ENCODE assay signal across 8 cellular contexts in the genomic region with DNA sequence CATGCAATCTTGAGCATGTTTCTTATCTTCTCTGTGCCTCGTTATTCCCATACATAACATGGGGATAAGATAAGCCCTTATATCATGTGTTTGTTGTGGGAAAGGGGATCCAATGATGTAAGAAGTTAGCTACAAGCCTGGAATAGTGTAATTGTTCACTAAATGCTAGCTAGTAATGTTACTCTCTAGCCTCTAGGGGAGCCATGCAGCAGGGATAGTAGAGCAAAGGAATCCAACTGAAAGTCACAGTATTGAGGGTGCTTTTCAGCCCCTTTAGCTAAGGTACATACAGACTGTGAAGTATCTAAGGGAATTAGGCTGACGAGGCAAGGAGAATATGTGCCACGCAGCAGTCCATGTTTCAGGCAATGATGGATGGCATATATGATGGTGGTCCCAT. TPM values are rescaled to one million over a fixed set of nuclear protein-coding genes. Genes with fewer than 3 reads are reported as not detected.
DNase-seq lines count a peak whose midpoint lies in the region; ATAC-seq and TF ChIP-seq lines count a peak whose summit lies in the region.

No MANE protein-coding gene starts in this region.

- DNase-seq in NCI-H524 (lab: John Stamatoyannopoulos, UW) = peak; percentile 18 to 26
- no peak for DNase-seq in NCI-H524 treated with DMSO at 0.1 percent for 48 hours (lab: John Stamatoyannopoulos, UW)
- DNase-seq in Kasumi-1 (lab: John Stamatoyannopoulos, UW) = peak; percentile 50 to 54
- DNase-seq in body of pancreas = no peak
- no peak for DNase-seq in neural crest cell (ENCODE audit: low read depth, low spot score)
- DNase-seq in T-helper 2 cell treated with Interferon-gamma antibody and Interleukin-4, amounts not matched to agents 5 μg/mL and 100 μg/mL, for 36 hours (ENCODE audit: low spot score) = no peak
- DNase-seq in DMS153 treated with DMSO at 0.1 percent for 48 hours (lab: John Stamatoyannopoulos, UW; ENCODE audit: unreplicated experiment) = no peak
- no peak for DNase-seq in mucosa of gallbladder (ENCODE audit: low spot score)

- H3K27ac ChIP-seq in body of pancreas = no peak overlapping the region

- no peaks in the 10 kb centered on the region for H3K9me3 ChIP-seq in body of pancreas

- no peaks in the 10 kb centered on the region for H3K27me3 ChIP-seq in body of pancreas

- H3K27me3 Mint-ChIP-seq in neural crest cell (ENCODE audit: low read depth) = no peaks in the 10 kb centered on the region
- no peaks in the 10 kb centered on the region for H3K27me3 Mint-ChIP-seq in T-helper 2 cell treated with Interferon-gamma antibody and Interleukin-4, amounts not matched to agents 5 μg/mL and 100 μg/mL, for 36 hours (ENCODE audit: low read depth)

- H3K4me1 Mint-ChIP-seq in neural crest cell = peaks cover 4% of the 10 kb centered on the region
- H3K4me1 Mint-ChIP-seq in T-helper 2 cell treated with Interferon-gamma antibody and Interleukin-4, amounts not matched to agents 5 μg/mL and 100 μg/mL, for 36 hours (ENCODE audit: low read depth) = peaks cover 20% of the 10 kb centered on the region

- intact Hi-C loops in body of pancreas (cut with DNase I) = no loop called here

- H3K9me3 Mint-ChIP-seq in neural crest cell = peaks cover 3% of the 10 kb centered on the region
- H3K9me3 Mint-ChIP-seq in T-helper 2 cell treated with Interferon-gamma antibody and Interleukin-4, amounts not matched to agents 5 μg/mL and 100 μg/mL, for 36 hours = no peaks in the 10 kb centered on the region

- peak in 5 of 7 experiments; percentile 17 to 36 (median 28) for TF ChIP-seq CTCF in body of pancreas (IDR thresholded peaks at IDR 0.05)
- TF ChIP-seq CTCF in neural crest cell (conservative IDR thresholded peaks at IDR 0.05) = peak; percentile 60

- H3K4me3 Mint-ChIP-seq in neural crest cell = no peak overlapping the region
- H3K4me3 Mint-ChIP-seq in T-helper 2 cell treated with Interferon-gamma antibody and Interleukin-4, amounts not matched to agents 5 μg/mL and 100 μg/mL, for 36 hours = no peak overlapping the region

- 58 to 74% methylated on average over 3 of the region's 3 CpGs for WGBS in body of pancreas, 2 donors

- H3K4me1 ChIP-seq in body of pancreas = peaks cover 12% of the 10 kb centered on the region

- H3K36me3 ChIP-seq in body of pancreas (replicated peaks in 1 of 2; ENCODE audit: insufficient read depth in 1 of 2, low read depth in 2 of 2) = no peaks in the 10 kb centered on the region

- no peak overlapping the region for H3K27ac Mint-ChIP-seq in neural crest cell (ENCODE audit: unreplicated experiment)
- no peak overlapping the region for H3K27ac Mint-ChIP-seq in T-helper 2 cell treated with Interferon-gamma antibody and Interleukin-4, amounts not matched to agents 5 μg/mL and 100 μg/mL, for 36 hours

- TF ChIP-seq POLR2A in body of pancreas (IDR thresholded peaks at IDR 0.05) = no peak

- no peak for ATAC-seq in body of pancreas

- no peak overlapping the region for H3K4me3 ChIP-seq in body of pancreas

- no peaks in the 10 kb centered on the region for H3K36me3 Mint-ChIP-seq in neural crest cell (ENCODE audit: low read depth)
- H3K36me3 Mint-ChIP-seq in T-helper 2 cell treated with Interferon-gamma antibody and Interleukin-4, amounts not matched to agents 5 μg/mL and 100 μg/mL, for 36 hours (ENCODE audit: low read depth) = no peaks in the 10 kb centered on the region

RNA-seq across cellular contexts. Expression of a gene that starts 46.9 kb away (rescaled TPM):
- total RNA-seq in body of pancreas (under 1 TPM in 1 of 2 donors, not detected in 1; 0.26 TPM), neural crest cell (not detected in 2 replicates), mucosa of gallbladder (0.32 TPM)

Comparison
In these comparisons a context has a peak if more than half of its experiments do, and no peak if none do; other contexts are left out.
1. DNase-seq: peak in NCI-H524 (2 of 2) and Kasumi-1 (2 of 2); none in NCI-H524 treated with DMSO at 0.1 percent for 48 hours (single experiment), body of pancreas (0 of 4), neural crest cell (single experiment), T-helper 2 cell treated with Interferon-gamma antibody and Interleukin-4, amounts not matched to agents 5 μg/mL and 100 μg/mL, for 36 hours (single experiment), DMS153 treated with DMSO at 0.1 percent for 48 hours (single experiment) and mucosa of gallbladder (single experiment).